ENCODE assay signal across 16 cellular contexts in the genomic region with DNA sequence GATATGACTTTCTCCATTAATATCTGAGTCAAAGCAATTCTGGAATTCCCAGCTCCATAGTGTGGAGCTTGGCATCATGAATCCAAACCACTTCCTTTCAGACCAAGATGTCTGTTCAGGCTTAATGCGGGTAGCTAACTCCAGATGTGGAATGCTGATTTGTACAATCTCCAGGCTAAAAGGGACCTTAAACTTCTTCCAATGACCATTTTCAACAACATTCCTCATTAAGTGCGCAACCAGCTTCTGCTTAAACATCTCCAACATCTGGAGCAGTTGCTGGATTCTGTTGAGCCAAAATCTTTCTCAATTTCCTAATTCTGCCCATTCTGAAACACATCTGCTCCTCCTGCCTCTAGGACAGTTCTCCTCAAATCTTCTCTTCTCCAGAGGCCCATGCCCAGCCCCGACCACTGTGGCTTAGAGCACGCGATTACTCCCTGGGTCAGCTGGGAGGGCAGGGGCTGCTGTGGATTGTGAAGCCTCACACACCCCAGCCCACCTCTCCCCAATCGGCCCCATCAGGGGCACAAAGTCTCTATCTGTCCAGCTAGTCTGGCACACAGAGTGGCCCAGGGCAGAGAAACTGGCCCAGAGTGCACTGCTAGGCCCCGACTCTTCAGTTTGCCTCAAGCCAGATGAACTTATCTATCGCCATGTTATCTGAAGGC. TPM values are rescaled to one million over a fixed set of nuclear protein-coding genes. Genes with fewer than 3 reads are reported as not detected.
DNase-seq lines count a peak whose midpoint lies in the region; ATAC-seq and TF ChIP-seq lines count a peak whose summit lies in the region.
"Had no signal": no experiment of that assay in that cellular context is flagged by ENCODE, and none has a peak within 500 bp of the region (broad histone marks: within the 10 kb centered on the region; RNA-seq: fewer than 3 reads in every experiment).

No MANE protein-coding gene starts in this region.

- intact Hi-C loops in esophagus squamous epithelium (cut with DNase I), result no loop called here
- intact Hi-C loops in lower lobe of right lung (cut with DNase I), result no loop called here

- H3K4me1 ChIP-seq in GM23248 (ENCODE audit: insufficient read depth) (peaks cover 22% of the 10 kb centered on the region), esophagus squamous epithelium (peaks cover 4 to 13% (median 6%) of the 10 kb centered on the region in 3 donors), lower lobe of right lung (peaks cover 4% of the 10 kb centered on the region), stomach smooth muscle (ENCODE audit: control insufficient read depth, insufficient read depth, low read length) (peaks cover 17% of the 10 kb centered on the region)
- H3K4me1 ChIP-seq: BE2C, HAP-1, SJSA1 had no signal

- no peaks in the 10 kb centered on the region for H3K79me2 ChIP-seq in GM23248 (ENCODE audit: insufficient read depth)

- WGBS in GM23248 (ENCODE audit: low coverage in 1 of 2, low lambda C conversion rate in 2 of 2, missing lambda C conversion rate in 2 of 2), 2 experiments, result 21 to 27% methylated on average over 7 to 8 of the region's 8 CpGs
- WGBS in esophagus squamous epithelium, 2 donors, result 72 to 87% methylated on average over 6 of the region's 8 CpGs

- peak; percentile 14 to 51 for ATAC-seq in lower lobe of right lung
- no peak for ATAC-seq in GM21717 (IDR thresholded peaks at IDR 0.05; ENCODE audit: unreplicated experiment)
- ATAC-seq in GM19397 (IDR thresholded peaks at IDR 0.05; ENCODE audit: unreplicated experiment), result no peak
- ATAC-seq: activated naive CD4-positive, alpha-beta T cell treated with anti-CD3 and anti-CD28 coated beads, Interleukin-2, amount 50 U/mL, for 72 hours had no signal

- H3K9ac ChIP-seq in GM23248 (peak overlapping the region; percentile 49; the same call in 1 of the 2 replicates), stomach smooth muscle (ENCODE audit: low read length in 2 of 2) (no peak overlapping the region)

- H3K36me3 ChIP-seq in GM23248 (ENCODE audit: low read depth), result no peaks in the 10 kb centered on the region
- no peaks in the 10 kb centered on the region for H3K36me3 ChIP-seq in esophagus squamous epithelium
- no peaks in the 10 kb centered on the region for H3K36me3 ChIP-seq in lower lobe of right lung
- no peaks in the 10 kb centered on the region for H3K36me3 ChIP-seq in stomach smooth muscle (ENCODE audit: control insufficient read depth in 2 of 2, insufficient read depth in 2 of 2, low read length in 2 of 2)
- H3K36me3 ChIP-seq: BE2C, HAP-1, SJSA1 had no signal

- H3K27me3 ChIP-seq in GM23248 (replicated peaks; ENCODE audit: insufficient read depth) (no peaks in the 10 kb centered on the region), esophagus squamous epithelium (no peaks in the 10 kb centered on the region), lower lobe of right lung (ENCODE audit: low read depth) (no peaks in the 10 kb centered on the region), stomach smooth muscle (ENCODE audit: control insufficient read depth in 1 of 2, insufficient read depth in 2 of 2, low read length in 2 of 2) (no peaks in the 10 kb centered on the region)
- H3K27me3 ChIP-seq: SJSA1 had no signal

- no peaks in the 10 kb centered on the region for H3K9me2 ChIP-seq in GM23248 (ENCODE audit: insufficient read depth)

- DNase-seq in GM23248 (peak; percentile 52), esophagus squamous epithelium (lab: John Stamatoyannopoulos, UW) (no peak), lower lobe of right lung (no peak)
- no peak for DNase-seq in activated CD4-positive, alpha-beta T cell treated with anti-CD3 and anti-CD28 coated beads, Interleukin-2, amount 50 U/mL, for 4 hours
- DNase-seq in activated CD4-positive, alpha-beta T cell treated with anti-CD3 and anti-CD28 coated beads, Interleukin-2, amount 50 U/mL, for 1 hour, result no peak
- DNase-seq: BE2C, cortex of kidney, MM.1S had no signal

- H3F3A ChIP-seq in GM23248 (ENCODE audit: insufficient read depth), result peaks cover 15% of the 10 kb centered on the region

- in situ Hi-C loops in GM23248 (cut with MboI), result no loop called here

- H3K4me2 ChIP-seq in GM23248 (ENCODE audit: unreplicated experiment), result peak overlapping the region; percentile 90

- H3K27ac ChIP-seq in GM23248 (peak overlapping the region; percentile 53), esophagus squamous epithelium (peak overlapping the region in 3 of 4 donors; percentile 70 to 89 (median 71)), lower lobe of right lung (peak overlapping the region; percentile 70), stomach smooth muscle (ENCODE audit: low read length) (peak overlapping the region; percentile 37)
- H3K27ac ChIP-seq: SJSA1 had no signal

- H4K20me1 ChIP-seq in GM23248 (ENCODE audit: insufficient read depth), result no peaks in the 10 kb centered on the region

- no peak overlapping the region for H3K4me3 ChIP-seq in GM23248
- H3K4me3 ChIP-seq in esophagus squamous epithelium, result no peak overlapping the region
- no peak overlapping the region for H3K4me3 ChIP-seq in lower lobe of right lung
- H3K4me3 ChIP-seq in stomach smooth muscle (ENCODE audit: low read length in 2 of 2), result peak overlapping the region in 1 of 2 donors; percentile 54
- H3K4me3 ChIP-seq: HAP-1, SJSA1 had no signal

- peak overlapping the region; percentile 63 for H2AFZ ChIP-seq in GM23248

- H3K9me3 ChIP-seq in GM23248 (ENCODE audit: low read depth) (no peaks in the 10 kb centered on the region), esophagus squamous epithelium (no peaks in the 10 kb centered on the region), lower lobe of right lung (no peaks in the 10 kb centered on the region), stomach smooth muscle (ENCODE audit: control insufficient read depth in 2 of 2, low read length in 2 of 2) (no peaks in the 10 kb centered on the region)
- H3K9me3 ChIP-seq: BE2C, HAP-1, SJSA1 had no signal

- no peak for TF ChIP-seq CTCF in esophagus squamous epithelium (IDR thresholded peaks at IDR 0.05)
- no peak for TF ChIP-seq CTCF in lower lobe of right lung (IDR thresholded peaks at IDR 0.05)

- TF ChIP-seq POLR2A in esophagus squamous epithelium (IDR thresholded peaks at IDR 0.05), result no peak

RNA-seq across cellular contexts. Expression of a gene that starts 36.2 kb away (rescaled TPM):
- 0.63 TPM in 1 of 2 replicates, not detected in the other for total RNA-seq in GM23248 (2014; rRNA removed; shearing (Covaris generic))
- polyA plus RNA-seq in GM23248 (2016; fragmentation: Nextera tagmentation; extraction: Ambion mirVana), result 0.16 TPM in 2 replicates
- total RNA-seq in esophagus squamous epithelium (under 1 TPM in 3 of 4 donors, not detected in 1; 0.22 to 0.76 (median 0.23) TPM), lower lobe of right lung (8.2 TPM)
- polyA plus RNA-seq: keratinocyte had no signal

RNA-seq across cellular contexts. Expression of a gene that starts 40.4 kb away (rescaled TPM):
- total RNA-seq in GM23248 (2014; rRNA removed; shearing (Covaris generic)), result not detected in 2 replicates
- not detected in 2 replicates for polyA plus RNA-seq in GM23248 (2016; fragmentation: Nextera tagmentation; extraction: Ambion mirVana)
- total RNA-seq in esophagus squamous epithelium, result under 1 TPM in 1 of 4 donors, not detected in 3; 0.41 TPM
- 0.53 TPM for total RNA-seq in lower lobe of right lung
- total RNA-seq: activated naive CD4-positive, alpha-beta T cell treated with anti-CD3 and anti-CD28 coated beads, Interleukin-2, amount 50 U/mL, for 72 hours; SJSA1 had no signal
- polyA plus RNA-seq: keratinocyte, neural cell had no signal

RNA-seq across cellular contexts. Expression of a gene that starts 45.6 kb away (rescaled TPM):
- 0.89 and 1.1 TPM in 2 replicates for total RNA-seq in GM23248 (2014; rRNA removed; shearing (Covaris generic))
- polyA plus RNA-seq in GM23248 (2016; fragmentation: Nextera tagmentation; extraction: Ambion mirVana), result 0.35 and 0.41 TPM in 2 replicates
- total RNA-seq in esophagus squamous epithelium (1 to 10 TPM in 1 of 4 donors, under 1 TPM in 2, not detected in 1; 0.76 to 1.8 (median 0.99) TPM), lower lobe of right lung (0.68 TPM)
- total RNA-seq: SJSA1 had no signal

Comparison
In these comparisons a context has a peak if more than half of its experiments do, and no peak if none do; other contexts are left out.
1. ATAC-seq: peak in lower lobe of right lung (2 of 2); none in GM21717 (single experiment) and GM19397 (single experiment).
2. Peak in every context shown above with its lines, with median percentiles within 50 percentile points of each other: H3K27ac ChIP-seq.